2 cellular contexts compared by ENCODE assay signal in genomic region chr19:46809534-46810272, GRCh38.
TF ChIP-seq lines count a peak whose summit lies in the region.

No MANE protein-coding gene starts in this region.

TF ChIP-seq in HepG2, 621 proteins besides CTCF, POLR2A, EP300 and RAD21:
- TF ChIP-seq NCOA2 (CRISPR knock-in tag; IDR thresholded peaks at IDR 0.05) (no peak), MYC (CRISPR knock-in tag; IDR thresholded peaks at IDR 0.05; ENCODE audit: borderline replicate concordance) (peak; percentile 28; the same call in 1 of the 2 replicates), MNT (IDR thresholded peaks at IDR 0.05) (peak; percentile 100)
TF ChIP-seq in HepG2: peak in this region for 2.

TF ChIP-seq in endothelial cell of umbilical vein, 7 proteins besides CTCF, POLR2A, EP300 and RAD21:
- TF ChIP-seq MYC (IDR thresholded peaks at IDR 0.05; ENCODE audit: low read depth, low read length) (no peak), POLR2AphosphoS5 (IDR thresholded peaks at IDR 0.05; ENCODE audit: insufficient read depth, low read depth, low read length) (no peak), MAX (IDR thresholded peaks at IDR 0.05; ENCODE audit: insufficient read depth, insufficient read length) (peak; percentile 83)
TF ChIP-seq in endothelial cell of umbilical vein: peak in this region for 1.
